In the genomic region with DNA sequence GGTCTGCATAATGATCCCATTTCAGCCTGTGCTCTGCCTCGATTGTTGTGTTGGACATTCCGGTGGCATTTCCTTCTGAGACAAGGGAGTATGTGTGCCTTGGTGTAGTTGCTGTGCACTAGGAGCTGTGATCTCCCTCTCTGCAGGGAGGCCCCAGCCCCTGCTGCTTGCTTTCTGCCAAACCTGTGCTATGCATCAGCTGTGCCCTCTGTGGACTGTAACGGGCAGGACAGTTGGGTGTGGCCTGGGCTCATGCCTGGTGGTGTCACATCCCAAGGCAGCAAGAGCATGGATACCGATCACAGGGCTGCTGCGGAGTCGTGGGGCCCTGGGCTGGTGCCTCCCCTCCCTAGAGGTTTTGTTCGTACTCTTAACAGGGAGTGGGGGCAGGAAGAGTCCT, we compare ENCODE assay signal across 17 cellular contexts.
"Had no signal": no experiment of that assay in that cellular context is flagged by ENCODE, and none has a peak within 500 bp of the region (broad histone marks: within the 10 kb centered on the region; RNA-seq: fewer than 3 reads in every experiment).

No MANE protein-coding gene starts in this region.

- DNase-seq: activated CD4-positive, CD25-positive, alpha-beta regulatory T cell treated with anti-CD3 and anti-CD28 coated beads, Interleukin-2, amount 50 U/mL, for 72 hours; activated naive CD4-positive, alpha-beta T cell treated with anti-CD3 and anti-CD28 coated beads for 36 hours; activated T-cell treated with anti-CD3 and anti-CD28 coated beads for 4 hours; dorsolateral prefrontal cortex; left lung; ovary; spleen; stimulated activated CD4-positive, alpha-beta T cell treated with anti-CD3 and anti-CD28 coated beads, Interleukin-1b, Interleukin-23, amount 100 ng/mL, for 48 hours; stomach; T-cell; testis; upper lobe of right lung had no signal

- H2AFZ ChIP-seq: hepatocyte had no signal

- H3K27me3 ChIP-seq: ascending aorta, dorsolateral prefrontal cortex, hepatocyte, left lung, ovary, right lobe of liver, spleen, stomach, testis, upper lobe of right lung had no signal

- H3K9me3 ChIP-seq: ascending aorta, left lung, ovary, right lobe of liver, spleen, stomach, testis, upper lobe of right lung had no signal

- H3K36me3 ChIP-seq: ovary had no signal

- H3K4me3 ChIP-seq: ascending aorta, dorsolateral prefrontal cortex, hepatocyte, left lung, ovary, right lobe of liver, spleen, stomach, testis, upper lobe of right lung had no signal

- ATAC-seq: activated T-helper 17 cell treated with anti-CD3 and anti-CD28 coated beads, Interleukin-2, amount 50 U/mL, for 72 hours; esophagus mucosa; left lung; T-cell; upper lobe of right lung had no signal

- H3K27ac ChIP-seq: ascending aorta, dorsolateral prefrontal cortex, hepatocyte, left lung, ovary, right lobe of liver, spleen, stomach, testis, upper lobe of right lung had no signal

- H3K4me2 ChIP-seq: hepatocyte had no signal
